ENCODE assay signal across 19 cellular contexts in genomic region chr2:181682026-181682789, GRCh38. TPM values are rescaled to one million over a fixed set of nuclear protein-coding genes. Genes with fewer than 3 reads are reported as not detected.
DNase-seq lines count a peak whose midpoint lies in the region; ATAC-seq, FAIRE-seq and TF ChIP-seq lines count a peak whose summit lies in the region.
"Had no signal": no experiment of that assay in that cellular context is flagged by ENCODE, and none has a peak within 500 bp of the region (broad histone marks: within the 10 kb centered on the region; RNA-seq: fewer than 3 reads in every experiment).

No MANE protein-coding gene starts in this region.

- peaks cover 83% of the 10 kb centered on the region for H3K27me3 Mint-ChIP-seq in activated CD4-positive, alpha-beta T cell treated with anti-CD3 and anti-CD28 coated beads for 36 hours

- no peak overlapping the region for H3K4ac ChIP-seq in H1 (replicated peaks; ENCODE audit: insufficient read length, low read depth, low read length)

- H2BK15ac ChIP-seq in H1 (ENCODE audit: low read length): 0 out of 2 replicates have a peak overlapping the region, but pooled peaks have one; percentile 81

- no peak overlapping the region for H3K23ac ChIP-seq in H1 (ENCODE audit: insufficient read length)

- H4K20me1 ChIP-seq in H1 (replicated peaks in 1 of 2; ENCODE audit: control insufficient read depth in 1 of 2, insufficient read depth in 2 of 2, low read length in 2 of 2): peaks cover 27 to 45% of the 10 kb centered on the region in 2 experiments
- no peaks in the 10 kb centered on the region for H4K20me1 ChIP-seq in osteoblast (ENCODE audit: insufficient read depth, low read length)

- peaks cover 44% of the 10 kb centered on the region for H3K4me1 Mint-ChIP-seq in activated CD4-positive, alpha-beta T cell treated with anti-CD3 and anti-CD28 coated beads for 36 hours

- DNase-seq in activated CD4-positive, alpha-beta T cell treated with anti-CD3 and anti-CD28 coated beads for 36 hours: peak; percentile 11
- DNase-seq in activated CD4-positive, alpha-beta T cell treated with anti-CD3 and anti-CD28 coated beads, Interleukin-2, amount 50 U/mL, for 4 hours: no peak
- peak in 1 of 2 experiments; percentile 50 for DNase-seq in H1 (ENCODE audit: low read depth in 1 of 2, low spot score in 2 of 2)
- peak; percentile 58 for DNase-seq in osteoblast (ENCODE audit: insufficient read length, low spot score, missing footprints)
- no peak for DNase-seq in stimulated activated CD4-positive, alpha-beta T cell treated with anti-CD3 and anti-CD28 coated beads, Interleukin-4, amount 100 ng/mL, for 24 hours
- DNase-seq in globus pallidus (ENCODE audit: low spot score): no peak
- DNase-seq: heart left ventricle, KG1, NCI-H1092 treated with DMSO at 0.1 percent for 48 hours, NCI-H2171 treated with DMSO at 0.1 percent for 48 hours, SIG-M5 had no signal

- H3K79me2 ChIP-seq in H1 (ENCODE audit: control insufficient read depth in 1 of 2, insufficient read depth in 2 of 2, low read length in 2 of 2): no peaks in the 10 kb centered on the region
- no peaks in the 10 kb centered on the region for H3K79me2 ChIP-seq in osteoblast (ENCODE audit: insufficient read depth, low read length)

- H3K14ac ChIP-seq in H1 (ENCODE audit: insufficient read length): no peak overlapping the region

- TF ChIP-seq EP300 in H1 (IDR thresholded peaks at IDR 0.05; ENCODE audit: borderline replicate concordance in 1 of 2, low read depth in 2 of 2, low read length in 2 of 2): no peak

- H3K4me3 ChIP-seq in HUES6 (ENCODE audit: low read depth, low read length) (peak overlapping the region; percentile 44; the same call in 1 of the 2 replicates), H1 (ENCODE audit: extremely low read depth in 1 of 4, insufficient read depth in 2 of 4, low read depth in 3 of 4, low read length in 4 of 4) (peak overlapping the region in 1 of 4 experiments; percentile 66; a peak in 4 of 8 replicates), osteoblast (ENCODE audit: insufficient read depth, low read length) (no peak overlapping the region)
- H3K4me3 ChIP-seq: prostate gland, suprapubic skin had no signal

- no peak overlapping the region for H3K27ac ChIP-seq in HUES6 (ENCODE audit: low read depth, low read length)
- H3K27ac ChIP-seq in H1 (ENCODE audit: low read depth, low read length): no peak overlapping the region
- no peak overlapping the region for H3K27ac ChIP-seq in osteoblast (ENCODE audit: low read depth, low read length)
- H3K27ac ChIP-seq: coronary artery, heart left ventricle, prostate gland, suprapubic skin had no signal

- peaks cover 7% of the 10 kb centered on the region for H3K9me3 Mint-ChIP-seq in activated CD4-positive, alpha-beta T cell treated with anti-CD3 and anti-CD28 coated beads for 36 hours (ENCODE audit: low read depth)

- CTCF ChIA-PET in activated CD4-positive, alpha-beta T cell treated with anti-CD3 and anti-CD28 coated beads for 36 hours (lab: Charles Lee): interaction anchor here (1.3 kb wide), 1 partner anchor 10 kb away, joined by 3 read pairs; no protein-coding TSS in a partner anchor
- CTCF ChIA-PET in H1 (lab: Charles Lee; ENCODE audit: partially characterized antibody): interaction anchor here (1.2 to 3.6 kb wide), 2 partner anchors 25 kb away, joined by 3 to 16 read pairs; partner anchors contain the start of gene CERKL

- H3K9ac ChIP-seq in HUES6 (ENCODE audit: low read length) (no peak overlapping the region), H1 (replicated peaks in 1 of 4; ENCODE audit: extremely low read depth in 1 of 4, low read depth in 3 of 4, low read length in 3 of 4) (no peak overlapping the region)

- no peak overlapping the region for H4K5ac ChIP-seq in H1 (ENCODE audit: insufficient read length, low read depth, low read length)

- H2BK5ac ChIP-seq in H1 (ENCODE audit: low read depth, low read length): no peak overlapping the region

- H3K36me3 ChIP-seq in HUES6 (ENCODE audit: control insufficient read depth, insufficient read depth, low read length) (no peaks in the 10 kb centered on the region), H1 (ENCODE audit: control insufficient read depth in 2 of 4, insufficient read depth in 4 of 4, low read length in 3 of 4) (no peaks in the 10 kb centered on the region; a peak in 1 of 8 replicates), osteoblast (ENCODE audit: insufficient read depth, low read length) (no peaks in the 10 kb centered on the region)
- H3K36me3 ChIP-seq: heart left ventricle, prostate gland, suprapubic skin had no signal

- no peaks in the 10 kb centered on the region for H3K9me3 ChIP-seq in HUES6 (ENCODE audit: control insufficient read depth, insufficient read depth, low read depth, low read length)
- no peaks in the 10 kb centered on the region for H3K9me3 ChIP-seq in H1 (ENCODE audit: insufficient read depth in 2 of 2, low read depth in 1 of 2, low read length in 1 of 2)
- H3K9me3 ChIP-seq in osteoblast (ENCODE audit: low read depth, low read length): no peaks in the 10 kb centered on the region
- H3K9me3 ChIP-seq: heart left ventricle, prostate gland, suprapubic skin had no signal

- TF ChIP-seq CTCF in H1 (IDR thresholded peaks at IDR 0.05; ENCODE audit: control extremely low read depth in 1 of 3, insufficient read depth in 1 of 3, low read depth in 1 of 3, low read length in 3 of 3) (no peak), osteoblast (IDR thresholded peaks at IDR 0.05; ENCODE audit: extremely low read depth, low read depth, low read length) (no peak)

- H3K4me1 ChIP-seq in HUES6 (ENCODE audit: control insufficient read depth, insufficient read depth, low read length) (peaks cover 25% of the 10 kb centered on the region), H1 (replicated peaks in 1 of 4; ENCODE audit: control insufficient read depth in 3 of 4, insufficient read depth in 4 of 4, low read length in 3 of 4) (peaks cover 16 to 49% (median 26%) of the 10 kb centered on the region in 4 experiments), osteoblast (ENCODE audit: insufficient read depth, low read length) (no peaks in the 10 kb centered on the region)

- no peak for FAIRE-seq in H1 (lab: Jason Lieb, UNC)
- FAIRE-seq: G401.6 had no signal

- H3K27ac Mint-ChIP-seq in activated CD4-positive, alpha-beta T cell treated with anti-CD3 and anti-CD28 coated beads for 36 hours: no peak overlapping the region

- H3K23me2 ChIP-seq in H1 (ENCODE audit: low read depth, low read length): peaks cover 16% of the 10 kb centered on the region; the same call in 1 of the 2 replicates

- no peak overlapping the region for H4K8ac ChIP-seq in H1 (ENCODE audit: extremely low read depth, insufficient read depth, low read length)

- no peak overlapping the region for H2BK120ac ChIP-seq in H1 (replicated peaks; ENCODE audit: low read depth, low read length)

- H2AFZ ChIP-seq in H1 (ENCODE audit: low read length): no peak overlapping the region
- H2AFZ ChIP-seq in osteoblast (ENCODE audit: low read length): no peak overlapping the region

- ATAC-seq in activated CD4-positive, alpha-beta T cell treated with anti-CD3 and anti-CD28 coated beads for 36 hours: no peak
- no peak for ATAC-seq in HG03442 (IDR thresholded peaks at IDR 0.05; ENCODE audit: unreplicated experiment)
- ATAC-seq: esophagus mucosa, heart left ventricle had no signal

- H3K18ac ChIP-seq in H1 (ENCODE audit: extremely low read depth, low read length): no peak overlapping the region

- peak overlapping the region; percentile 59 for H3K4me3 Mint-ChIP-seq in activated CD4-positive, alpha-beta T cell treated with anti-CD3 and anti-CD28 coated beads for 36 hours

- peak overlapping the region; percentile 76 to 100; a peak in 3 of 4 replicates for H3K4me2 ChIP-seq in H1 (ENCODE audit: insufficient read depth in 1 of 2, low read depth in 2 of 2, low read length in 2 of 2)
- no peak overlapping the region for H3K4me2 ChIP-seq in osteoblast (ENCODE audit: insufficient read depth, low read length)

- no peaks in the 10 kb centered on the region for H3K79me1 ChIP-seq in H1 (ENCODE audit: low read depth, low read length)

- peaks cover 100% of the 10 kb centered on the region for H3K27me3 ChIP-seq in HUES6 (ENCODE audit: control insufficient read depth, insufficient read depth, low read length)
- H3K27me3 ChIP-seq in H1 (replicated peaks in 1 of 4; ENCODE audit: control insufficient read depth in 3 of 4, extremely low read depth in 1 of 4, insufficient read depth in 3 of 4, low read length in 3 of 4): peaks cover 77 to 98% (median 87%) of the 10 kb centered on the region in 4 experiments
- peaks cover 94% of the 10 kb centered on the region for H3K27me3 ChIP-seq in osteoblast (ENCODE audit: insufficient read depth, low read length)

- H3K56ac ChIP-seq in H1 (replicated peaks; ENCODE audit: insufficient read length, low read depth, low read length): no peak overlapping the region

- H2BK20ac ChIP-seq in H1 (ENCODE audit: low read length): no peak overlapping the region

- intact Hi-C loops in activated CD4-positive, alpha-beta T cell treated with anti-CD3 and anti-CD28 coated beads for 36 hours (cut with DNase I, micrococcal nuclease): loop anchor here in 1 of 2 experiments (10.0 kb wide), 1 partner anchor 217 kb away; no protein-coding TSS in a partner anchor

- H2BK12ac ChIP-seq in H1 (ENCODE audit: low read depth, low read length): peak overlapping the region; percentile 50; the same call in 1 of the 2 replicates

- 15% methylated on average over 23 of the region's 24 CpGs; no CpG with 5 or more reads in 1 of the 2 experiments for WGBS in H1 (ENCODE audit: extremely low coverage in 1 of 2, insufficient coverage in 1 of 2, insufficient read length in 1 of 2, insufficient replicate concordance in 2 of 2, low coverage in 1 of 2, low lambda C conversion rate in 2 of 2, missing lambda C conversion rate in 1 of 2), 2 experiments

- POLR2A ChIA-PET in activated CD4-positive, alpha-beta T cell treated with anti-CD3 and anti-CD28 coated beads for 36 hours (lab: Charles Lee): no interaction called here
- POLR2A ChIA-PET in H1 (lab: Charles Lee; ENCODE audit: partially characterized antibody): interaction anchor here (1.0 to 2.2 kb wide), 2 partner anchors 25 to 225 kb away, joined by 3 to 12 read pairs; partner anchors contain the start of genes CERKL and ITGA4

- no peak for TF ChIP-seq RAD21 in H1 (IDR thresholded peaks at IDR 0.05 in 1 of 2, conservative IDR thresholded peaks at IDR 0.05 in 1 of 2; ENCODE audit: low read depth in 2 of 2, low read length in 2 of 2)

- no peaks in the 10 kb centered on the region for H3K36me3 Mint-ChIP-seq in activated CD4-positive, alpha-beta T cell treated with anti-CD3 and anti-CD28 coated beads for 36 hours (ENCODE audit: low read depth)

- H4K91ac ChIP-seq in H1 (replicated peaks; ENCODE audit: insufficient read length, low read length): no peak overlapping the region

- no peak overlapping the region for H2AK5ac ChIP-seq in H1 (ENCODE audit: low read depth, low read length)

- no peak for TF ChIP-seq POLR2A in H1 (IDR thresholded peaks at IDR 0.05; ENCODE audit: control extremely low read depth in 1 of 2, low read depth in 2 of 2, low read length in 2 of 2)

RNA-seq across cellular contexts. Expression of gene NEUROD1, which starts 1.9 kb away (rescaled TPM):
- not detected for total RNA-seq in activated CD4-positive, alpha-beta T cell treated with anti-CD3 and anti-CD28 coated beads for 36 hours
- total RNA-seq in H1 (2021; fragmentation: NEBNext Ultra II Directional; extraction: Animal tissue kit (Norgen Biotek cat#: 25700)): not detected in 2 replicates
- polyA plus RNA-seq in H1 (2011; rRNA removed): 0.08 TPM in 2 replicates
- 0.04 TPM for polyA plus RNA-seq in H1 (2011; cell fraction: cytosol; rRNA removed)
- polyA plus RNA-seq in H1 (2011; cell fraction: nucleus; rRNA removed): 0.09 TPM
- 0.11 TPM in 1 of 4 replicates, not detected in the others for polyA plus RNA-seq in H1 (2012, experiment 1 of 2)
- polyA plus RNA-seq in H1 (2012, experiment 2 of 2): not detected
- not detected for polyA plus RNA-seq in H1 (2013, experiment 1 of 2)
- 0.02 TPM for polyA plus RNA-seq in H1 (2013, experiment 2 of 2)
- polyA minus RNA-seq in H1 (2011; rRNA and poly(A)+ RNA removed): 0.13 TPM in 1 of 2 replicates, not detected in the other
- polyA minus RNA-seq in H1 (2011; cell fraction: cytosol; rRNA and poly(A)+ RNA removed): not detected
- polyA minus RNA-seq in H1 (2011; cell fraction: nucleus; rRNA and poly(A)+ RNA removed): not detected
- not detected in 2 replicates for total RNA-seq in osteoblast
- total RNA-seq: A673, esophagus mucosa, heart left ventricle, prostate gland, suprapubic skin had no signal
- polyA plus RNA-seq: heart left ventricle had no signal

RNA-seq across cellular contexts. Expression of gene CERKL, which starts 25.3 kb away (rescaled TPM):
- total RNA-seq in activated CD4-positive, alpha-beta T cell treated with anti-CD3 and anti-CD28 coated beads for 36 hours: under 1 TPM in 1 of 2 experiments, not detected in 1; 0.07 TPM
- not detected in 2 replicates for total RNA-seq in H1 (2021; fragmentation: NEBNext Ultra II Directional; extraction: Animal tissue kit (Norgen Biotek cat#: 25700))
- polyA plus RNA-seq in H1 (2011; rRNA removed): 0.03 and 0.05 TPM in 2 replicates
- 0.18 TPM for polyA plus RNA-seq in H1 (2011; cell fraction: cytosol; rRNA removed)
- polyA plus RNA-seq in H1 (2011; cell fraction: nucleus; rRNA removed): 0.11 TPM
- polyA plus RNA-seq in H1 (2012, experiment 1 of 2): 0.25 to 0.52 TPM (median 0.27 TPM) in 4 replicates
- polyA plus RNA-seq in H1 (2012, experiment 2 of 2): not detected
- polyA plus RNA-seq in H1 (2013, experiment 1 of 2): 0.12 TPM
- polyA plus RNA-seq in H1 (2013, experiment 2 of 2): 0.11 TPM
- 0.56 TPM in 1 of 2 replicates, not detected in the other for polyA minus RNA-seq in H1 (2011; rRNA and poly(A)+ RNA removed)
- not detected for polyA minus RNA-seq in H1 (2011; cell fraction: cytosol; rRNA and poly(A)+ RNA removed)
- polyA minus RNA-seq in H1 (2011; cell fraction: nucleus; rRNA and poly(A)+ RNA removed): 0.30 TPM
- total RNA-seq in osteoblast: under 0.01 TPM in 1 of 2 replicates, not detected in the other
- total RNA-seq: esophagus mucosa, heart left ventricle, suprapubic skin had no signal
- polyA plus RNA-seq: heart left ventricle had no signal

Comparison
In these comparisons a context has a peak if more than half of its experiments do, and no peak if none do; other contexts are left out.
1. DNase-seq: peak in activated CD4-positive, alpha-beta T cell treated with anti-CD3 and anti-CD28 coated beads for 36 hours (single experiment) and osteoblast (single experiment); none in activated CD4-positive, alpha-beta T cell treated with anti-CD3 and anti-CD28 coated beads, Interleukin-2, amount 50 U/mL, for 4 hours (0 of 2), stimulated activated CD4-positive, alpha-beta T cell treated with anti-CD3 and anti-CD28 coated beads, Interleukin-4, amount 100 ng/mL, for 24 hours (single experiment) and globus pallidus (single experiment).